Comparison of ENCODE assay signal across 1 cellular context in genomic region chr17:42535400-42536047, GRCh38.
TF ChIP-seq lines count a peak whose summit lies in the region.

No MANE protein-coding gene starts in this region.

TF ChIP-seq in A549, 52 proteins besides CTCF, POLR2A, EP300 and RAD21 (continued from another document):
- TF ChIP-seq POLR2AphosphoS2 (conservative IDR thresholded peaks at IDR 0.05; ENCODE audit: low read length), result no peak
- TF ChIP-seq HMGXB4 (CRISPR knock-in tag; IDR thresholded peaks at IDR 0.05; ENCODE audit: borderline replicate concordance), result no peak
- no peak; the same call in 1 of the 2 replicates for TF ChIP-seq RFX5 (IDR thresholded peaks at IDR 0.05)
- TF ChIP-seq BCL3 (IDR thresholded peaks at IDR 0.05), result no peak
- TF ChIP-seq KDM5A (IDR thresholded peaks at IDR 0.05), result no peak
- no peak for TF ChIP-seq KDM1A (IDR thresholded peaks at IDR 0.05; ENCODE audit: low read depth)
- TF ChIP-seq CHD4 (IDR thresholded peaks at IDR 0.05; ENCODE audit: borderline replicate concordance), result no peak
- no peak for TF ChIP-seq RCOR1 (IDR thresholded peaks at IDR 0.05; ENCODE audit: low read depth, low read length)
- no peak for TF ChIP-seq BHLHE40 (IDR thresholded peaks at IDR 0.05; ENCODE audit: low read depth, low read length)
- TF ChIP-seq E2F6 (IDR thresholded peaks at IDR 0.05; ENCODE audit: borderline replicate concordance, low read depth), result no peak
- no peak for TF ChIP-seq HES2 (IDR thresholded peaks at IDR 0.05)
- no peak for TF ChIP-seq EHF (CRISPR knock-in tag; IDR thresholded peaks at IDR 0.05)
- TF ChIP-seq ESRRA (IDR thresholded peaks at IDR 0.05; ENCODE audit: borderline replicate concordance, low read length), result no peak
- TF ChIP-seq MAZ (IDR thresholded peaks at IDR 0.05; ENCODE audit: borderline replicate concordance, low read depth, low read length), result no peak
- no peak for TF ChIP-seq REST (IDR thresholded peaks at IDR 0.05)
- TF ChIP-seq TP53 (CRISPR knock-in tag; IDR thresholded peaks at IDR 0.05), result 0 out of 2 replicates have a peak, but pooled peaks have one; percentile 22
- TF ChIP-seq CHD2 (IDR thresholded peaks at IDR 0.05; ENCODE audit: low read length, partially characterized antibody), result no peak
- TF ChIP-seq ZSCAN20 (CRISPR knock-in tag; IDR thresholded peaks at IDR 0.05), result no peak
- TF ChIP-seq HOXA7 (CRISPR knock-in tag; IDR thresholded peaks at IDR 0.05), result 0 out of 2 replicates have a peak, but pooled peaks have one; percentile 19
- TF ChIP-seq HOXB5 (CRISPR knock-in tag; IDR thresholded peaks at IDR 0.05), result peak; percentile 19; the same call in 1 of the 2 replicates
- no peak for TF ChIP-seq JUNB (IDR thresholded peaks at IDR 0.05)
- no peak for TF ChIP-seq FOSL2 (IDR thresholded peaks at IDR 0.05)
- no peak for TF ChIP-seq FOSL2 (CRISPR knock-in tag; IDR thresholded peaks at IDR 0.05)
- TF ChIP-seq TFCP2L1 (CRISPR knock-in tag; IDR thresholded peaks at IDR 0.05), result no peak
- no peak for TF ChIP-seq CBX2 (IDR thresholded peaks at IDR 0.05; ENCODE audit: borderline replicate concordance, low read depth)
- TF ChIP-seq ZNF302 (CRISPR knock-in tag; IDR thresholded peaks at IDR 0.05), result no peak
TF ChIP-seq in A549: peak in this region for 6.
